In genomic region chr2:45004569-45005181, GRCh38 we compare ENCODE assay signal across 14 cellular contexts. TPM values are rescaled to one million over a fixed set of nuclear protein-coding genes. Genes with fewer than 3 reads are reported as not detected.
A peak's percentile ranks its signal among the peaks of the same experiment; 100 is the strongest.
DNase-seq lines count a peak whose midpoint lies in the region; ATAC-seq, FAIRE-seq and TF ChIP-seq lines count a peak whose summit lies in the region.
"Had no signal": no experiment of that assay in that cellular context is flagged by ENCODE, and none has a peak within 500 bp of the region (broad histone marks: within the 10 kb centered on the region; RNA-seq: fewer than 3 reads in every experiment).

No MANE protein-coding gene starts in this region.

- ATAC-seq in naive thymus-derived CD8-positive, alpha-beta T cell = no peak
- no peak for ATAC-seq in upper lobe of right lung

- no peak overlapping the region for H3K27ac ChIP-seq in upper lobe of right lung
- H3K27ac ChIP-seq: BLaER1 treated with 17β-estradiol and CSF1 and Interleukin-3, amounts not matched to agents 10 nM and 100 nM; ovary; transverse colon had no signal

- POLR2A ChIA-PET in naive thymus-derived CD8-positive, alpha-beta T cell (lab: Charles Lee) = no interaction called here

- peaks cover 37 to 96% (median 59%) of the 10 kb centered on the region in 5 donors for H3K27me3 Mint-ChIP-seq in naive thymus-derived CD8-positive, alpha-beta T cell

- no peaks in the 10 kb centered on the region for H3K9me3 Mint-ChIP-seq in naive thymus-derived CD8-positive, alpha-beta T cell

- intact Hi-C loops in upper lobe of right lung (cut with DNase I) = no loop called here

- H3K27me3 ChIP-seq in upper lobe of right lung = peaks cover 98% of the 10 kb centered on the region
- H3K27me3 ChIP-seq: ovary had no signal

- peaks cover 39% of the 10 kb centered on the region for H3K4me1 ChIP-seq in upper lobe of right lung

- FAIRE-seq in HTR-8/SVneo (lab: Jason Lieb, UNC) = no peak

- H3K4me3 Mint-ChIP-seq in naive thymus-derived CD8-positive, alpha-beta T cell = peak overlapping the region in 7 of 10 donors; percentile 10 to 75 (median 38)

- H3K27ac Mint-ChIP-seq in naive thymus-derived CD8-positive, alpha-beta T cell = no peak overlapping the region

- H3K9me3 ChIP-seq in upper lobe of right lung = no peaks in the 10 kb centered on the region
- H3K9me3 ChIP-seq: ovary, transverse colon had no signal

- H3K4me3 ChIP-seq in epithelial cell of proximal tubule (ENCODE audit: low read depth, low read length) = peak overlapping the region; percentile 30
- H3K4me3 ChIP-seq in upper lobe of right lung = peak overlapping the region; percentile 14
- H3K4me3 ChIP-seq: BLaER1 treated with 17β-estradiol and CSF1 and Interleukin-3, amounts not matched to agents 10 nM and 100 nM; ovary had no signal

- no peaks in the 10 kb centered on the region for H3K36me3 ChIP-seq in upper lobe of right lung
- H3K36me3 ChIP-seq: ovary, transverse colon had no signal

- H3K4me1 Mint-ChIP-seq in naive thymus-derived CD8-positive, alpha-beta T cell = peaks cover 19 to 59% (median 49%) of the 10 kb centered on the region in 4 donors

- peak; percentile 25 for DNase-seq in stimulated activated CD4-positive, alpha-beta T cell treated with anti-CD3 and anti-CD28 coated beads, Interleukin-15, amount 100 ng/mL, for 24 hours
- DNase-seq in stimulated activated CD4-positive, alpha-beta T cell treated with anti-CD3 and anti-CD28 coated beads, Interleukin-2, amount 100 ng/mL, for 48 hours = no peak
- no peak for DNase-seq in epithelial cell of proximal tubule (ENCODE audit: low read depth)
- no peak for DNase-seq in naive thymus-derived CD8-positive, alpha-beta T cell
- no peak for DNase-seq in upper lobe of right lung
- no peak for DNase-seq in GM19240 (ENCODE audit: insufficient read length, low spot score)
- DNase-seq in HTR-8/SVneo (ENCODE audit: insufficient read length, low spot score) = no peak
- no peak for DNase-seq in stimulated activated CD4-positive, alpha-beta T cell treated with anti-CD3 and anti-CD28 coated beads, Interleukin-4, amount 100 ng/mL, for 1 hour
- DNase-seq: effector CD8-positive, alpha-beta T cell; NCI-H187 treated with DMSO at 0.1 percent for 48 hours; ovary; stimulated activated CD4-positive, alpha-beta T cell treated with anti-CD3 and anti-CD28 coated beads, Interleukin-4, amount 100 ng/mL, for 4 hours; transverse colon had no signal

- TF ChIP-seq CTCF in epithelial cell of proximal tubule (conservative IDR thresholded peaks at IDR 0.05; ENCODE audit: low read depth, low read length) (no peak), upper lobe of right lung (IDR thresholded peaks at IDR 0.05) (no peak)

- no peaks in the 10 kb centered on the region for H3K36me3 Mint-ChIP-seq in naive thymus-derived CD8-positive, alpha-beta T cell

RNA-seq across cellular contexts. Expression of gene SIX2, which starts 4.6 kb away (rescaled TPM):
- total RNA-seq in epithelial cell of proximal tubule (0.06 and 3.1 TPM in 2 replicates), upper lobe of right lung (not detected)
- not detected for total RNA-seq in naive thymus-derived CD8-positive, alpha-beta T cell
- polyA plus RNA-seq in naive thymus-derived CD8-positive, alpha-beta T cell = not detected
